In genomic region chr15:95843241-95843851, GRCh38 we compare ENCODE assay signal across 1 cellular context.
TF ChIP-seq lines count a peak whose summit lies in the region.

No MANE protein-coding gene starts in this region.

TF ChIP-seq in GM23338, 12 proteins besides CTCF, POLR2A, EP300 and RAD21 (continued from another document):
- TF ChIP-seq, protein P1, sequence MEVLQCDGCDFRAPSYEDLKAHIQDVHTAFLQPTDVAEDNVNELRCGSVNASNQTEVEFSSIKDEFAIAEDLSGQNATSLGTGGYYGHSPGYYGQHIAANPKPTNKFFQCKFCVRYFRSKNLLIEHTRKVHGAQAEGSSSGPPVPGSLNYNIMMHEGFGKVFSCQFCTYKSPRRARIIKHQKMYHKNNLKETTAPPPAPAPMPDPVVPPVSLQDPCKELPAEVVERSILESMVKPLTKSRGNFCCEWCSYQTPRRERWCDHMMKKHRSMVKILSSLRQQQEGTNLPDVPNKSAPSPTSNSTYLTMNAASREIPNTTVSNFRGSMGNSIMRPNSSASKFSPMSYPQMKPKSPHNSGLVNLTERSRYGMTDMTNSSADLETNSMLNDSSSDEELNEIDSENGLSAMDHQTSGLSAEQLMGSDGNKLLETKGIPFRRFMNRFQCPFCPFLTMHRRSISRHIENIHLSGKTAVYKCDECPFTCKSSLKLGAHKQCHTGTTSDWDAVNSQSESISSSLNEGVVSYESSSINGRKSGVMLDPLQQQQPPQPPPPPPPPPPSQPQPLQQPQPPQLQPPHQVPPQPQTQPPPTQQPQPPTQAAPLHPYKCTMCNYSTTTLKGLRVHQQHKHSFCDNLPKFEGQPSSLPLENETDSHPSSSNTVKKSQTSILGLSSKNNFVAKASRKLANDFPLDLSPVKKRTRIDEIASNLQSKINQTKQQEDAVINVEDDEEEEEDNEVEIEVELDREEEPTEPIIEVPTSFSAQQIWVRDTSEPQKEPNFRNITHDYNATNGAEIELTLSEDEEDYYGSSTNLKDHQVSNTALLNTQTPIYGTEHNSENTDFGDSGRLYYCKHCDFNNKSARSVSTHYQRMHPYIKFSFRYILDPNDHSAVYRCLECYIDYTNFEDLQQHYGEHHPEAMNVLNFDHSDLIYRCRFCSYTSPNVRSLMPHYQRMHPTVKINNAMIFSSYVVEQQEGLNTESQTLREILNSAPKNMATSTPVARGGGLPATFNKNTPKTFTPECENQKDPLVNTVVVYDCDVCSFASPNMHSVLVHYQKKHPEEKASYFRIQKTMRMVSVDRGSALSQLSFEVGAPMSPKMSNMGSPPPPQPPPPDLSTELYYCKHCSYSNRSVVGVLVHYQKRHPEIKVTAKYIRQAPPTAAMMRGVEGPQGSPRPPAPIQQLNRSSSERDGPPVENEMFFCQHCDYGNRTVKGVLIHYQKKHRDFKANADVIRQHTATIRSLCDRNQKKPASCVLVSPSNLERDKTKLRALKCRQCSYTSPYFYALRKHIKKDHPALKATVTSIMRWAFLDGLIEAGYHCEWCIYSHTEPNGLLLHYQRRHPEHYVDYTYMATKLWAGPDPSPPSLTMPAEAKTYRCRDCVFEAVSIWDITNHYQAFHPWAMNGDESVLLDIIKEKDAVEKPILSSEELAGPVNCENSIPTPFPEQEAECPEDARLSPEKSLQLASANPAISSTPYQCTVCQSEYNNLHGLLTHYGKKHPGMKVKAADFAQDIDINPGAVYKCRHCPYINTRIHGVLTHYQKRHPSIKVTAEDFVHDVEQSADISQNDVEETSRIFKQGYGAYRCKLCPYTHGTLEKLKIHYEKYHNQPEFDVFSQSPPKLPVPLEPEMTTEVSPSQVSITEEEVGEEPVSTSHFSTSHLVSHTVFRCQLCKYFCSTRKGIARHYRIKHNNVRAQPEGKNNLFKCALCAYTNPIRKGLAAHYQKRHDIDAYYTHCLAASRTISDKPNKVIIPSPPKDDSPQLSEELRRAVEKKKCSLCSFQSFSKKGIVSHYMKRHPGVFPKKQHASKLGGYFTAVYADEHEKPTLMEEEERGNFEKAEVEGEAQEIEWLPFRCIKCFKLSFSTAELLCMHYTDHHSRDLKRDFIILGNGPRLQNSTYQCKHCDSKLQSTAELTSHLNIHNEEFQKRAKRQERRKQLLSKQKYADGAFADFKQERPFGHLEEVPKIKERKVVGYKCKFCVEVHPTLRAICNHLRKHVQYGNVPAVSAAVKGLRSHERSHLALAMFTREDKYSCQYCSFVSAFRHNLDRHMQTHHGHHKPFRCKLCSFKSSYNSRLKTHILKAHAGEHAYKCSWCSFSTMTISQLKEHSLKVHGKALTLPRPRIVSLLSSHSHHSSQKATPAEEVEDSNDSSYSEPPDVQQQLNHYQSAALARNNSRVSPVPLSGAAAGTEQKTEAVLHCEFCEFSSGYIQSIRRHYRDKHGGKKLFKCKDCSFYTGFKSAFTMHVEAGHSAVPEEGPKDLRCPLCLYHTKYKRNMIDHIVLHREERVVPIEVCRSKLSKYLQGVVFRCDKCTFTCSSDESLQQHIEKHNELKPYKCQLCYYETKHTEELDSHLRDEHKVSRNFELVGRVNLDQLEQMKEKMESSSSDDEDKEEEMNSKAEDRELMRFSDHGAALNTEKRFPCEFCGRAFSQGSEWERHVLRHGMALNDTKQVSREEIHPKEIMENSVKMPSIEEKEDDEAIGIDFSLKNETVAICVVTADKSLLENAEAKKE (CRISPR knock-in tag; IDR thresholded peaks at IDR 0.05): no peak
TF ChIP-seq in GM23338: peak in this region for 0.
